Comparison of ENCODE assay signal across 1 cellular context in genomic region chr4:26978387-26979071, GRCh38.
TF ChIP-seq lines count a peak whose summit lies in the region.

No MANE protein-coding gene starts in this region.

TF ChIP-seq in IMR-90, 13 proteins besides CTCF, POLR2A, EP300 and RAD21 (continued from another document):
- TF ChIP-seq, protein P1, sequence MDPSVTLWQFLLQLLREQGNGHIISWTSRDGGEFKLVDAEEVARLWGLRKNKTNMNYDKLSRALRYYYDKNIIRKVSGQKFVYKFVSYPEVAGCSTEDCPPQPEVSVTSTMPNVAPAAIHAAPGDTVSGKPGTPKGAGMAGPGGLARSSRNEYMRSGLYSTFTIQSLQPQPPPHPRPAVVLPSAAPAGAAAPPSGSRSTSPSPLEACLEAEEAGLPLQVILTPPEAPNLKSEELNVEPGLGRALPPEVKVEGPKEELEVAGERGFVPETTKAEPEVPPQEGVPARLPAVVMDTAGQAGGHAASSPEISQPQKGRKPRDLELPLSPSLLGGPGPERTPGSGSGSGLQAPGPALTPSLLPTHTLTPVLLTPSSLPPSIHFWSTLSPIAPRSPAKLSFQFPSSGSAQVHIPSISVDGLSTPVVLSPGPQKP (IDR thresholded peaks at IDR 0.05; ENCODE audit: borderline replicate concordance, low read depth, low read length), result no peak
- TF ChIP-seq MAFK (IDR thresholded peaks at IDR 0.05; ENCODE audit: low read depth, low read length) (no peak), MAZ (IDR thresholded peaks at IDR 0.05; ENCODE audit: borderline replicate concordance, low read depth, low read length) (no peak), NFE2L2 (IDR thresholded peaks at IDR 0.05; ENCODE audit: low read depth, low read length) (no peak), CEBPB (IDR thresholded peaks at IDR 0.05; ENCODE audit: low read depth, low read length) (no peak), MXI1 (IDR thresholded peaks at IDR 0.05; ENCODE audit: borderline replicate concordance, low read depth, low read length) (no peak), BHLHE40 (IDR thresholded peaks at IDR 0.05; ENCODE audit: low read depth, low read length) (no peak), RCOR1 (IDR thresholded peaks at IDR 0.05; ENCODE audit: insufficient replicate concordance, low read length) (no peak), CHD1 (IDR thresholded peaks at IDR 0.05; ENCODE audit: low read depth, low read length) (no peak), RFX5 (IDR thresholded peaks at IDR 0.05; ENCODE audit: low read depth, low read length) (no peak), USF2 (IDR thresholded peaks at IDR 0.05; ENCODE audit: low read depth, low read length) (no peak)
